ENCODE assay signal across 1 cellular context in genomic region chr16:67935402-67936123, GRCh38.
TF ChIP-seq lines count a peak whose summit lies in the region.

No MANE protein-coding gene starts in this region.

TF ChIP-seq in HepG2, 621 proteins besides CTCF, POLR2A, EP300 and RAD21 (continued from another document and continues in another):
- no peak; the same call in 1 of the 2 replicates for TF ChIP-seq ZHX2 (IDR thresholded peaks at IDR 0.05; ENCODE audit: low read depth)
- TF ChIP-seq ZHX2 (CRISPR knock-in tag; IDR thresholded peaks at IDR 0.05; ENCODE audit: borderline replicate concordance) = peak; percentile 91
- TF ChIP-seq RARA (CRISPR knock-in tag; IDR thresholded peaks at IDR 0.05) = 0 out of 2 replicates have a peak, but pooled peaks have one; percentile 39
- TF ChIP-seq PRMT3 (CRISPR knock-in tag; IDR thresholded peaks at IDR 0.05; ENCODE audit: borderline replicate concordance, low read depth) = no peak; the same call in 1 of the 2 replicates
- peak; percentile 77; the same call in 1 of the 2 replicates for TF ChIP-seq CREBL2 (CRISPR knock-in tag; IDR thresholded peaks at IDR 0.05; ENCODE audit: borderline replicate concordance)
- peak; percentile 22; the same call in 1 of the 2 replicates for TF ChIP-seq ZNF616 (CRISPR knock-in tag; IDR thresholded peaks at IDR 0.05; ENCODE audit: low read depth)
- no peak for TF ChIP-seq ADNP (CRISPR knock-in tag; IDR thresholded peaks at IDR 0.05)
- TF ChIP-seq ZFX (CRISPR knock-in tag; IDR thresholded peaks at IDR 0.05; ENCODE audit: low read depth) = peak; percentile 91
- TF ChIP-seq AFF4 (CRISPR knock-in tag; IDR thresholded peaks at IDR 0.05) = peak; percentile 76; the same call in 1 of the 2 replicates
- TF ChIP-seq HNF1A (IDR thresholded peaks at IDR 0.05; ENCODE audit: low read depth) = no peak
- TF ChIP-seq HNF1A (CRISPR knock-in tag; IDR thresholded peaks at IDR 0.05; ENCODE audit: borderline replicate concordance) = peak; percentile 81; the same call in 1 of the 2 replicates
- TF ChIP-seq THAP11 (CRISPR knock-in tag; IDR thresholded peaks at IDR 0.05) = peak; percentile 87
- TF ChIP-seq PHB2 (IDR thresholded peaks at IDR 0.05; ENCODE audit: partially characterized antibody) = no peak
- TF ChIP-seq GRHL1 (CRISPR knock-in tag; conservative IDR thresholded peaks at IDR 0.05) = no peak
- TF ChIP-seq ZFP36L2 (CRISPR knock-in tag; IDR thresholded peaks at IDR 0.05) = 0 out of 2 replicates have a peak, but pooled peaks have one; percentile 57
- TF ChIP-seq FOSL2 (CRISPR knock-in tag; IDR thresholded peaks at IDR 0.05) = peak; percentile 22; the same call in 1 of the 2 replicates
- TF ChIP-seq LRRFIP1 (CRISPR knock-in tag; conservative IDR thresholded peaks at IDR 0.05) = no peak; the same call in 1 of the 2 replicates
- TF ChIP-seq CEBPZ (IDR thresholded peaks at IDR 0.05; ENCODE audit: low read length) = no peak
- peak; percentile 98 for TF ChIP-seq AGO2 (optimal IDR thresholded peaks at IDR 0.05; ENCODE audit: low read depth, low read length)
- peak; percentile 91 for TF ChIP-seq ZNF543 (CRISPR knock-in tag; IDR thresholded peaks at IDR 0.05)
- peak; percentile 69 for TF ChIP-seq NFYC (CRISPR knock-in tag; IDR thresholded peaks at IDR 0.05)
- peak; percentile 99 for TF ChIP-seq SAP130 (CRISPR knock-in tag; IDR thresholded peaks at IDR 0.05; ENCODE audit: low read depth)
- no peak for TF ChIP-seq ZNF432 (CRISPR knock-in tag; IDR thresholded peaks at IDR 0.05; ENCODE audit: borderline replicate concordance)
- TF ChIP-seq ETV6 (CRISPR knock-in tag; conservative IDR thresholded peaks at IDR 0.05) = 0 out of 2 replicates have a peak, but pooled peaks have one; percentile 35
- TF ChIP-seq NCOR1 (IDR thresholded peaks at IDR 0.05; ENCODE audit: borderline replicate concordance, low read length) = peak; percentile 30; the same call in 1 of the 2 replicates
